In genomic region chr16:70218586-70218985, GRCh38 we compare ENCODE assay signal across 4 cellular contexts. TPM values are rescaled to one million over a fixed set of nuclear protein-coding genes. Genes with fewer than 3 reads are reported as not detected.
"Had no signal": no experiment of that assay in that cellular context is flagged by ENCODE, and none has a peak within 500 bp of the region (broad histone marks: within the 10 kb centered on the region; RNA-seq: fewer than 3 reads in every experiment).

No MANE protein-coding gene starts in this region.

RNA-seq across cellular contexts. Expression of gene CLEC18C, which starts 45.0 kb away (rescaled TPM):
- total RNA-seq: right atrium auricular region, suprapubic skin, upper lobe of right lung, urinary bladder had no signal
